Comparison of ENCODE assay signal across 20 cellular contexts in genomic region chr2:10584242-10584753, GRCh38.
DNase-seq lines count a peak whose midpoint lies in the region; ATAC-seq and TF ChIP-seq lines count a peak whose summit lies in the region.
"Had no signal": no experiment of that assay in that cellular context is flagged by ENCODE, and none has a peak within 500 bp of the region (broad histone marks: within the 10 kb centered on the region; RNA-seq: fewer than 3 reads in every experiment).

No MANE protein-coding gene starts in this region.

- TF ChIP-seq CTCF in RWPE1 (conservative IDR thresholded peaks at IDR 0.05; ENCODE audit: low read depth) (no peak), fibroblast of villous mesenchyme (IDR thresholded peaks at IDR 0.05; ENCODE audit: insufficient read depth, low read depth, low read length) (no peak), osteocyte (IDR thresholded peaks at IDR 0.05) (no peak)

- peak; percentile 50 for DNase-seq in EH (ENCODE audit: low read depth)
- no peak for DNase-seq in RWPE1 (ENCODE audit: low spot score)
- peak; percentile 37 for DNase-seq in fibroblast of villous mesenchyme (ENCODE audit: low read depth)
- no peak for DNase-seq in osteocyte (ENCODE audit: extremely low spot score, unreplicated experiment)
- no peak for DNase-seq in NCI-H1092 treated with DMSO at 0.1 percent for 48 hours (lab: John Stamatoyannopoulos, UW)
- no peak for DNase-seq in stimulated activated naive CD4-positive, alpha-beta T cell (lab: John Stamatoyannopoulos, UW)
- DNase-seq: activated CD8-positive, alpha-beta T cell treated with anti-CD3 and anti-CD28 coated beads for 36 hours; CD8-positive, alpha-beta memory T cell; effector memory CD4-positive, alpha-beta T cell; H7; islet precursor cell; natural killer cell; NCI-H1694 treated with DMSO at 0.1 percent for 48 hours; NCI-H526 treated with DMSO at 0.1 percent for 48 hours; right lobe of liver; RPMI8226; stimulated activated CD4-positive, alpha-beta T cell treated with anti-CD3 and anti-CD28 coated beads, Interleukin-4, amount 100 ng/mL, for 4 hours had no signal

- H3K27me3 Mint-ChIP-seq in osteocyte (ENCODE audit: unreplicated experiment), result no peaks in the 10 kb centered on the region
- H3K27me3 Mint-ChIP-seq: activated CD8-positive, alpha-beta T cell treated with anti-CD3 and anti-CD28 coated beads for 36 hours; CD8-positive, alpha-beta memory T cell; stimulated activated memory B cell treated with anti-CD40 and anti-IgM and Interleukin-4, amounts not matched to agents 10 μg/mL and 1 μg/mL and 100 μg/mL, for 72 hours had no signal

- POLR2A ChIA-PET in RWPE1 (lab: Yijun Ruan, JAX; ENCODE audit: low non-redundant PET), result no interaction called here

- ATAC-seq in GM18873 (IDR thresholded peaks at IDR 0.05; ENCODE audit: low FRiP score, unreplicated experiment), result no peak
- ATAC-seq: activated CD8-positive, alpha-beta T cell treated with anti-CD3 and anti-CD28 coated beads for 36 hours; natural killer cell; stimulated activated memory B cell treated with anti-CD40 and anti-IgM and Interleukin-4, amounts not matched to agents 10 μg/mL and 1 μg/mL and 100 μg/mL, for 72 hours had no signal

- H3K4me3 ChIP-seq in fibroblast of villous mesenchyme (ENCODE audit: low read depth, low read length), result no peak overlapping the region
- H3K4me3 ChIP-seq: right lobe of liver had no signal

- no peaks in the 10 kb centered on the region for H3K9me3 Mint-ChIP-seq in osteocyte (ENCODE audit: unreplicated experiment)
- H3K9me3 Mint-ChIP-seq: activated CD8-positive, alpha-beta T cell treated with anti-CD3 and anti-CD28 coated beads for 36 hours; CD8-positive, alpha-beta memory T cell; natural killer cell; stimulated activated memory B cell treated with anti-CD40 and anti-IgM and Interleukin-4, amounts not matched to agents 10 μg/mL and 1 μg/mL and 100 μg/mL, for 72 hours had no signal

- no peak overlapping the region for H3K4me3 Mint-ChIP-seq in osteocyte (ENCODE audit: unreplicated experiment)
- H3K4me3 Mint-ChIP-seq: activated CD8-positive, alpha-beta T cell treated with anti-CD3 and anti-CD28 coated beads for 36 hours; CD8-positive, alpha-beta memory T cell; natural killer cell; stimulated activated memory B cell treated with anti-CD40 and anti-IgM and Interleukin-4, amounts not matched to agents 10 μg/mL and 1 μg/mL and 100 μg/mL, for 72 hours had no signal

- CTCF ChIA-PET in RWPE1 (lab: Yijun Ruan, JAX), result no interaction called here

- H3K27ac Mint-ChIP-seq in osteocyte (ENCODE audit: unreplicated experiment), result peak overlapping the region; percentile 93
- H3K27ac Mint-ChIP-seq: activated CD8-positive, alpha-beta T cell treated with anti-CD3 and anti-CD28 coated beads for 36 hours; natural killer cell; stimulated activated memory B cell treated with anti-CD40 and anti-IgM and Interleukin-4, amounts not matched to agents 10 μg/mL and 1 μg/mL and 100 μg/mL, for 72 hours had no signal

- peak overlapping the region; percentile 41; the same call in 1 of the 2 replicates for H3K27ac ChIP-seq in RWPE1
- H3K27ac ChIP-seq: KMS-11, right lobe of liver had no signal

- H3K36me3 Mint-ChIP-seq in osteocyte (ENCODE audit: unreplicated experiment), result peaks cover 35% of the 10 kb centered on the region

- peaks cover 30% of the 10 kb centered on the region for H3K4me1 Mint-ChIP-seq in osteocyte (ENCODE audit: unreplicated experiment)
- H3K4me1 Mint-ChIP-seq: CD8-positive, alpha-beta memory T cell; natural killer cell; stimulated activated memory B cell treated with anti-CD40 and anti-IgM and Interleukin-4, amounts not matched to agents 10 μg/mL and 1 μg/mL and 100 μg/mL, for 72 hours had no signal

Comparison
In these comparisons a context has a peak if more than half of its experiments do, and no peak if none do; other contexts are left out.
1. DNase-seq: peak in EH (single experiment) and fibroblast of villous mesenchyme (single experiment); none in RWPE1 (single experiment), osteocyte (single experiment), NCI-H1092 treated with DMSO at 0.1 percent for 48 hours (single experiment) and stimulated activated naive CD4-positive, alpha-beta T cell (0 of 6).